In genomic region chr18:13178197-13178596, GRCh38 we compare ENCODE assay signal across 27 cellular contexts. TPM values are rescaled to one million over a fixed set of nuclear protein-coding genes. Genes with fewer than 3 reads are reported as not detected.
"Had no signal": no experiment of that assay in that cellular context is flagged by ENCODE, and none has a peak within 500 bp of the region (broad histone marks: within the 10 kb centered on the region; RNA-seq: fewer than 3 reads in every experiment).

No MANE protein-coding gene starts in this region.

- H3K9me3 Mint-ChIP-seq: dendritic cell treated with granulocyte-macrophage colony-stimulating factor and Interleukin-4, amounts not matched to agents 40 ng/mL and 50 ng/mL, for 4 days; effector memory CD8-positive, alpha-beta T cell; endodermal cell; mesothelial cell of epicardium had no signal

- H3K36me3 Mint-ChIP-seq: mesothelial cell of epicardium had no signal

- H3K27me3 ChIP-seq: colonic mucosa, esophagus squamous epithelium, gastrocnemius medialis, heart right ventricle had no signal

- DNase-seq: colonic mucosa; cortex of kidney; effector CD8-positive, alpha-beta T cell; effector memory CD8-positive, alpha-beta T cell; endodermal cell; erythroblast; esophagus squamous epithelium; foreskin fibroblast; foreskin melanocyte; gastrocnemius medialis; glutamatergic neuron; head of caudate nucleus; heart right ventricle; hippocampal formation; kidney glomerular epithelial cell; left ventricle myocardium inferior; lower lobe of right lung; mesenchymal stem cell; mucosa of descending colon had no signal

- ATAC-seq: effector memory CD8-positive, alpha-beta T cell; esophagus mucosa; gastrocnemius medialis; heart right ventricle; left lobe of liver; lower lobe of right lung had no signal

- H3K27ac Mint-ChIP-seq: dendritic cell treated with granulocyte-macrophage colony-stimulating factor and Interleukin-4, amounts not matched to agents 40 ng/mL and 50 ng/mL, for 4 days; endodermal cell; mesothelial cell of epicardium had no signal

- H3K9me3 ChIP-seq: colonic mucosa, esophagus squamous epithelium, gastrocnemius medialis, heart right ventricle, left ventricle myocardium inferior, lower lobe of right lung, mucosa of descending colon had no signal

- H3K4me1 ChIP-seq: esophagus squamous epithelium, gastrocnemius medialis, left ventricle myocardium inferior, lower lobe of right lung had no signal

- H3K4me3 ChIP-seq: colonic mucosa, esophagus squamous epithelium, gastrocnemius medialis, heart right ventricle, left ventricle myocardium inferior, lower lobe of right lung, mucosa of descending colon had no signal

- H3K36me3 ChIP-seq: colonic mucosa, esophagus squamous epithelium, gastrocnemius medialis, heart right ventricle, left ventricle myocardium inferior, lower lobe of right lung had no signal

- FAIRE-seq: endometrium, islet of Langerhans, keratinocyte had no signal

- H3K27ac ChIP-seq: colonic mucosa, epithelial cell of prostate, esophagus squamous epithelium, gastrocnemius medialis, heart right ventricle, left ventricle myocardium inferior, lower lobe of right lung had no signal

- H3K4me3 Mint-ChIP-seq: dendritic cell treated with granulocyte-macrophage colony-stimulating factor and Interleukin-4, amounts not matched to agents 40 ng/mL and 50 ng/mL, for 4 days; endodermal cell; mesothelial cell of epicardium had no signal

RNA-seq across cellular contexts. Expression of gene LDLRAD4, which starts 40.4 kb away (rescaled TPM):
- polyA plus RNA-seq: keratinocyte had no signal
